In the genomic region with DNA sequence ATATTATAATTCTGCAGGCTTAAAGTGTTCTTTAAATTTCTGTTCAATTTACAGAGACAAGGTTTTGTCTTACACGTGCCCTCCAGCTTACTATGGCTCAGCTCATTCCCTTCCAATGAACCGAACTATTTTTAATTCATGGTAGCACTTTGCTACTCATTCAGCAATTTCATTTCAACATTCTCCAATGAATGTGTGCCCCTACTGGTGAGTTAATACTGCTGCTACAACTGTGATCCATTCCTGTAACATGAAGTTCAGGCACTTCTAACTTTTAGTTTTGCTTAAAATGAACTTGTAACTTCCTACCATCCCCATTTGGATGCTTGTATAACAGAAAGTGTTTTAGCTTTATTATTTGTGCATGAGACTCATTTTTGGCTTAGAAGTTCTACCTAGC, we compare ENCODE assay signal across 1 cellular context.
TF ChIP-seq lines count a peak whose summit lies in the region.

No MANE protein-coding gene starts in this region.

TF ChIP-seq in GM23338, 12 proteins besides CTCF, POLR2A, EP300 and RAD21 (continued from another document):
- TF ChIP-seq, protein P1, sequence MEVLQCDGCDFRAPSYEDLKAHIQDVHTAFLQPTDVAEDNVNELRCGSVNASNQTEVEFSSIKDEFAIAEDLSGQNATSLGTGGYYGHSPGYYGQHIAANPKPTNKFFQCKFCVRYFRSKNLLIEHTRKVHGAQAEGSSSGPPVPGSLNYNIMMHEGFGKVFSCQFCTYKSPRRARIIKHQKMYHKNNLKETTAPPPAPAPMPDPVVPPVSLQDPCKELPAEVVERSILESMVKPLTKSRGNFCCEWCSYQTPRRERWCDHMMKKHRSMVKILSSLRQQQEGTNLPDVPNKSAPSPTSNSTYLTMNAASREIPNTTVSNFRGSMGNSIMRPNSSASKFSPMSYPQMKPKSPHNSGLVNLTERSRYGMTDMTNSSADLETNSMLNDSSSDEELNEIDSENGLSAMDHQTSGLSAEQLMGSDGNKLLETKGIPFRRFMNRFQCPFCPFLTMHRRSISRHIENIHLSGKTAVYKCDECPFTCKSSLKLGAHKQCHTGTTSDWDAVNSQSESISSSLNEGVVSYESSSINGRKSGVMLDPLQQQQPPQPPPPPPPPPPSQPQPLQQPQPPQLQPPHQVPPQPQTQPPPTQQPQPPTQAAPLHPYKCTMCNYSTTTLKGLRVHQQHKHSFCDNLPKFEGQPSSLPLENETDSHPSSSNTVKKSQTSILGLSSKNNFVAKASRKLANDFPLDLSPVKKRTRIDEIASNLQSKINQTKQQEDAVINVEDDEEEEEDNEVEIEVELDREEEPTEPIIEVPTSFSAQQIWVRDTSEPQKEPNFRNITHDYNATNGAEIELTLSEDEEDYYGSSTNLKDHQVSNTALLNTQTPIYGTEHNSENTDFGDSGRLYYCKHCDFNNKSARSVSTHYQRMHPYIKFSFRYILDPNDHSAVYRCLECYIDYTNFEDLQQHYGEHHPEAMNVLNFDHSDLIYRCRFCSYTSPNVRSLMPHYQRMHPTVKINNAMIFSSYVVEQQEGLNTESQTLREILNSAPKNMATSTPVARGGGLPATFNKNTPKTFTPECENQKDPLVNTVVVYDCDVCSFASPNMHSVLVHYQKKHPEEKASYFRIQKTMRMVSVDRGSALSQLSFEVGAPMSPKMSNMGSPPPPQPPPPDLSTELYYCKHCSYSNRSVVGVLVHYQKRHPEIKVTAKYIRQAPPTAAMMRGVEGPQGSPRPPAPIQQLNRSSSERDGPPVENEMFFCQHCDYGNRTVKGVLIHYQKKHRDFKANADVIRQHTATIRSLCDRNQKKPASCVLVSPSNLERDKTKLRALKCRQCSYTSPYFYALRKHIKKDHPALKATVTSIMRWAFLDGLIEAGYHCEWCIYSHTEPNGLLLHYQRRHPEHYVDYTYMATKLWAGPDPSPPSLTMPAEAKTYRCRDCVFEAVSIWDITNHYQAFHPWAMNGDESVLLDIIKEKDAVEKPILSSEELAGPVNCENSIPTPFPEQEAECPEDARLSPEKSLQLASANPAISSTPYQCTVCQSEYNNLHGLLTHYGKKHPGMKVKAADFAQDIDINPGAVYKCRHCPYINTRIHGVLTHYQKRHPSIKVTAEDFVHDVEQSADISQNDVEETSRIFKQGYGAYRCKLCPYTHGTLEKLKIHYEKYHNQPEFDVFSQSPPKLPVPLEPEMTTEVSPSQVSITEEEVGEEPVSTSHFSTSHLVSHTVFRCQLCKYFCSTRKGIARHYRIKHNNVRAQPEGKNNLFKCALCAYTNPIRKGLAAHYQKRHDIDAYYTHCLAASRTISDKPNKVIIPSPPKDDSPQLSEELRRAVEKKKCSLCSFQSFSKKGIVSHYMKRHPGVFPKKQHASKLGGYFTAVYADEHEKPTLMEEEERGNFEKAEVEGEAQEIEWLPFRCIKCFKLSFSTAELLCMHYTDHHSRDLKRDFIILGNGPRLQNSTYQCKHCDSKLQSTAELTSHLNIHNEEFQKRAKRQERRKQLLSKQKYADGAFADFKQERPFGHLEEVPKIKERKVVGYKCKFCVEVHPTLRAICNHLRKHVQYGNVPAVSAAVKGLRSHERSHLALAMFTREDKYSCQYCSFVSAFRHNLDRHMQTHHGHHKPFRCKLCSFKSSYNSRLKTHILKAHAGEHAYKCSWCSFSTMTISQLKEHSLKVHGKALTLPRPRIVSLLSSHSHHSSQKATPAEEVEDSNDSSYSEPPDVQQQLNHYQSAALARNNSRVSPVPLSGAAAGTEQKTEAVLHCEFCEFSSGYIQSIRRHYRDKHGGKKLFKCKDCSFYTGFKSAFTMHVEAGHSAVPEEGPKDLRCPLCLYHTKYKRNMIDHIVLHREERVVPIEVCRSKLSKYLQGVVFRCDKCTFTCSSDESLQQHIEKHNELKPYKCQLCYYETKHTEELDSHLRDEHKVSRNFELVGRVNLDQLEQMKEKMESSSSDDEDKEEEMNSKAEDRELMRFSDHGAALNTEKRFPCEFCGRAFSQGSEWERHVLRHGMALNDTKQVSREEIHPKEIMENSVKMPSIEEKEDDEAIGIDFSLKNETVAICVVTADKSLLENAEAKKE (CRISPR knock-in tag; IDR thresholded peaks at IDR 0.05) = no peak
- TF ChIP-seq EZH2 (IDR thresholded peaks at IDR 0.05; ENCODE audit: low read depth, unreplicated experiment) (no peak), STAT1 (IDR thresholded peaks at IDR 0.05; ENCODE audit: unreplicated experiment) (no peak), ZNF331 (CRISPR knock-in tag; IDR thresholded peaks at IDR 0.05; ENCODE audit: low read depth) (no peak), ETS1 (IDR thresholded peaks at IDR 0.05) (no peak), POLR2AphosphoS5 (IDR thresholded peaks at IDR 0.05; ENCODE audit: low read depth) (no peak), EZH2phosphoT487 (IDR thresholded peaks at IDR 0.05; ENCODE audit: unreplicated experiment) (no peak)
